8 cellular contexts compared by ENCODE assay signal in genomic region chr2:73926493-73927327, GRCh38. TPM values are rescaled to one million over a fixed set of nuclear protein-coding genes. Genes with fewer than 3 reads are reported as not detected.
A peak's percentile ranks its signal among the peaks of the same experiment; 100 is the strongest.
DNase-seq lines count a peak whose midpoint lies in the region; ATAC-seq and TF ChIP-seq lines count a peak whose summit lies in the region.

TSS of gene DGUOK (plus strand) at chr2:73926880. CDS start at chr2:73926911, 31 bp downstream.

- H3K4me1 ChIP-seq in KMS-11 (ENCODE audit: low read depth, poor library complexity, severe bottlenecking): peaks cover 26% of the 10 kb centered on the region
- peaks cover 7 to 28% (median 10%) of the 10 kb centered on the region in 4 donors for H3K4me1 ChIP-seq in Peyer's patch
- peaks cover 0 to 4% of the 10 kb centered on the region in 2 donors for H3K4me1 ChIP-seq in esophagus (ENCODE audit: control insufficient read depth in 2 of 2, insufficient read depth in 2 of 2, low read length in 1 of 2)
- H3K4me1 ChIP-seq in mucosa of stomach (ENCODE audit: control insufficient read depth, insufficient read depth, low read length): peaks cover 20% of the 10 kb centered on the region

- TF ChIP-seq POLR2A in Peyer's patch (IDR thresholded peaks at IDR 0.05): peak; percentile 98 to 99

- H3K79me2 ChIP-seq in KMS-11 (ENCODE audit: insufficient read depth, low read depth): peaks cover 47% of the 10 kb centered on the region

- ATAC-seq in GM21737 (IDR thresholded peaks at IDR 0.05; ENCODE audit: unreplicated experiment): peak; percentile 97

- no peaks in the 10 kb centered on the region for H3K27me3 ChIP-seq in KMS-11 (ENCODE audit: insufficient read depth, low read depth)
- H3K27me3 ChIP-seq in Peyer's patch: no peaks in the 10 kb centered on the region
- H3K27me3 ChIP-seq in esophagus (ENCODE audit: control insufficient read depth in 1 of 2, insufficient read depth in 2 of 2, low read length in 2 of 2): no peaks in the 10 kb centered on the region
- H3K27me3 ChIP-seq in mucosa of stomach (ENCODE audit: control insufficient read depth, insufficient read depth, low read length): no peaks in the 10 kb centered on the region

- H3K27ac ChIP-seq in KMS-11 (peak within 1 kb of the TSS; percentile 76), Peyer's patch (peak within 1 kb of the TSS; percentile 92 to 96 (median 94)), esophagus (ENCODE audit: low read depth in 2 of 2, low read length in 1 of 2) (peak within 1 kb of the TSS; percentile 93 to 97)

- H4K20me1 ChIP-seq in KMS-11 (ENCODE audit: insufficient read depth): no peaks in the 10 kb centered on the region; the same call in 1 of the 2 replicates

- H3K9ac ChIP-seq in KMS-11: peak within 1 kb of the TSS; percentile 91
- H3K9ac ChIP-seq in mucosa of stomach (ENCODE audit: low read length): peak within 1 kb of the TSS; percentile 99

- H3K9me3 ChIP-seq in Peyer's patch (no peaks in the 10 kb centered on the region), esophagus (ENCODE audit: control insufficient read depth in 2 of 2, insufficient read depth in 1 of 2, low read depth in 1 of 2, low read length in 1 of 2) (no peaks in the 10 kb centered on the region), mucosa of stomach (ENCODE audit: control insufficient read depth, low read length) (no peaks in the 10 kb centered on the region)

- H3K4me3 ChIP-seq in KMS-11 (IDR thresholded peaks at IDR 0.05; ENCODE audit: insufficient read depth, low read depth, low read length): peak within 1 kb of the TSS; percentile 93
- peak within 1 kb of the TSS; percentile 69 to 79 (median 72) for H3K4me3 ChIP-seq in Peyer's patch
- H3K4me3 ChIP-seq in esophagus (ENCODE audit: low read depth in 1 of 2, low read length in 2 of 2): peak within 1 kb of the TSS; percentile 68 to 69
- peak within 1 kb of the TSS; percentile 99 for H3K4me3 ChIP-seq in mucosa of stomach (ENCODE audit: low read length)

- H2AFZ ChIP-seq in KMS-11 (ENCODE audit: low read depth): peak within 1 kb of the TSS; percentile 71

- 0 to 1% methylated on average over 50 of the region's 50 CpGs for WGBS in esophagus, 2 donors

- no peak for TF ChIP-seq CTCF in KMS-11 (conservative IDR thresholded peaks at IDR 0.05; ENCODE audit: low read depth, low read length)
- TF ChIP-seq CTCF in Peyer's patch (IDR thresholded peaks at IDR 0.05): peak in 1 of 6 experiments; percentile 12

- DNase-seq in DMS53 treated with DMSO at 0.1 percent for 48 hours (lab: John Stamatoyannopoulos, UW; ENCODE audit: unreplicated experiment) (peak; percentile 97), Peyer's patch (peak; percentile 96 to 100 (median 99))
- DNase-seq in activated T-cell treated with anti-CD3 and anti-CD28 coated beads, Interleukin-2, amount 50 U/mL, for 48 hours: peak; percentile 96
- DNase-seq in stimulated activated CD8-positive, alpha-beta memory T cell treated with anti-CD3 and anti-CD28 coated beads, Interleukin-7, amount 100 ng/mL, for 1 hour (ENCODE audit: low read depth in 2 of 2): peak; percentile 89 to 92

- no peaks in the 10 kb centered on the region for H3K36me3 ChIP-seq in KMS-11 (ENCODE audit: insufficient read depth)
- no peaks in the 10 kb centered on the region for H3K36me3 ChIP-seq in Peyer's patch
- H3K36me3 ChIP-seq in esophagus (ENCODE audit: control insufficient read depth in 2 of 2, insufficient read depth in 2 of 2, low read length in 1 of 2): no peaks in the 10 kb centered on the region
- H3K36me3 ChIP-seq in mucosa of stomach (ENCODE audit: control insufficient read depth, insufficient read depth, low read length): no peaks in the 10 kb centered on the region

- peak within 1 kb of the TSS; percentile 91 for H3K4me2 ChIP-seq in KMS-11

RNA-seq across cellular contexts. Expression of gene DGUOK, which starts in this region (rescaled TPM):
- total RNA-seq in Peyer's patch: 10 to 100 TPM; 24.2 to 44.5 (median 39.7) TPM
- 10 to 100 TPM; 42.8 to 45.6 TPM for polyA plus RNA-seq in esophagus

Comparison
In these comparisons a context has a peak if more than half of its experiments do, and no peak if none do; other contexts are left out.
1. Peak in every context shown above with its lines: DNase-seq, ATAC-seq, H3K4me3 ChIP-seq and H3K27ac ChIP-seq.